In the genomic region with DNA sequence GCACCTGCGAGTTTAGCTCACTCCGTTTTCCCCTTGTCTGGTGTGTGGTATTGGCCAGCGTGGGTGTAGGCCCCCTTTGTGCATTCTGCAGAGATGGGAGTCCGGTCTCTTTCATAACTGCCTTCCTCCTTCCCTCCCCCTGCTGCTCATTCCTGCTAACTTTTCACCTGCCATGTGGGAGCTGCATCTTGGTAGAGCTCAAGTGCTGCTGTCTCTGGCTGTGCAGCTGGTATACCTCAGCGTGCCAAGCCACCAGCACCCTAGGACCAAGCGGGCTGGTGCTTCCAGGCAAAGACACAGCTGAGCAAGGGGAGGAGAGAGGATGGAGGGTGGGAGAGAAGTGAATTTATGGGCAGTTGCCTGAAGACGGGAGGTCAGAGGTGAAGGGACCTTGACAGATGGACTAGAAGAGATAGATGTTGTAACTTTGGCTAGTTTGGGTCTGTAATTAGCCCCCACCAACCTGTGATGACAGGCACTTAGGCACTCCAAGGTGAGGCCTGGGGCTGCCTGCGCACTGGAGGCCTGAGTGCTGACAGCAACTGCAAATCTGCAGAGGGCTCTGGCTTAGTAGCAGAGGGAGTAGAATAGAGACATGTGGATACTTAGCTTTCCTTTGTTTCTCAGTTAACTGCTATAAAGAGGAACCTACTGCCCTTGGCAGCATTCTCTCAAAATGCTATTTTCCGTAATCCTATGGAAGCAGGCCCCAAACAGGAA, we compare ENCODE assay signal across 20 cellular contexts.
A peak's percentile ranks its signal among the peaks of the same experiment; 100 is the strongest.
DNase-seq lines count a peak whose midpoint lies in the region; ATAC-seq and TF ChIP-seq lines count a peak whose summit lies in the region.
"Had no signal": no experiment of that assay in that cellular context is flagged by ENCODE, and none has a peak within 500 bp of the region (broad histone marks: within the 10 kb centered on the region; RNA-seq: fewer than 3 reads in every experiment).

No MANE protein-coding gene starts in this region.

- no peaks in the 10 kb centered on the region for H3K9me3 ChIP-seq in right cardiac atrium (ENCODE audit: control insufficient read depth, low read length)
- no peaks in the 10 kb centered on the region for H3K9me3 ChIP-seq in endodermal cell (ENCODE audit: control insufficient read depth, low read length)
- no peaks in the 10 kb centered on the region for H3K9me3 ChIP-seq in tibial nerve

- H3K4me1 ChIP-seq in right cardiac atrium (ENCODE audit: control insufficient read depth, insufficient read depth, low read length): peaks cover 3% of the 10 kb centered on the region
- H3K4me1 ChIP-seq in endodermal cell (ENCODE audit: control insufficient read depth, insufficient read depth, low read length): no peaks in the 10 kb centered on the region
- no peaks in the 10 kb centered on the region for H3K4me1 ChIP-seq in tibial nerve

- DNase-seq in NCI-H2107 treated with DMSO at 0.1 percent for 48 hours (lab: John Stamatoyannopoulos, UW; ENCODE audit: unreplicated experiment): peak; percentile 59
- no peak for DNase-seq in NCI-H2107 (lab: John Stamatoyannopoulos, UW)
- DNase-seq in right cardiac atrium: no peak
- peak; percentile 51 for DNase-seq in osteocyte (ENCODE audit: extremely low spot score, unreplicated experiment)
- no peak for DNase-seq in endodermal cell
- no peak for DNase-seq in tibial nerve (ENCODE audit: low spot score in 2 of 2)
- DNase-seq: AML-193, DMS79, H9, NCI-H1417, NCI-H187 treated with DMSO at 0.1 percent for 48 hours, NCI-H446 treated with DMSO at 0.1 percent for 48 hours, PC-9 had no signal

- peak overlapping the region; percentile 48 for H3K27ac ChIP-seq in right cardiac atrium (ENCODE audit: low read length)
- H3K27ac ChIP-seq in endodermal cell (ENCODE audit: low read depth, low read length): no peak overlapping the region
- no peak overlapping the region for H3K27ac ChIP-seq in tibial nerve
- H3K27ac ChIP-seq: 22Rv1, C4-2B, HL-60, KMS-11, PC-9, RWPE1 had no signal

- intact Hi-C loops in right cardiac atrium (cut with DNase I): no loop called here

- ATAC-seq in right cardiac atrium (peak; percentile 54 to 73), GM19035 (IDR thresholded peaks at IDR 0.05; ENCODE audit: unreplicated experiment) (no peak)

- H3K36me3 ChIP-seq in endodermal cell (ENCODE audit: control insufficient read depth, insufficient read depth, low read length) (no peaks in the 10 kb centered on the region), tibial nerve (no peaks in the 10 kb centered on the region)

- TF ChIP-seq EP300 in tibial nerve (IDR thresholded peaks at IDR 0.05): no peak

- no peak overlapping the region for H3K9ac ChIP-seq in endodermal cell (ENCODE audit: extremely low read depth, low read length, poor library complexity, severe bottlenecking)
- H3K9ac ChIP-seq: KMS-11 had no signal

- TF ChIP-seq CTCF in brain (conservative IDR thresholded peaks at IDR 0.05): no peak
- no peak for TF ChIP-seq CTCF in osteocyte (IDR thresholded peaks at IDR 0.05)
- no peak for TF ChIP-seq CTCF in endodermal cell (conservative IDR thresholded peaks at IDR 0.05)
- TF ChIP-seq CTCF in tibial nerve (IDR thresholded peaks at IDR 0.05): no peak

- H3K4me1 Mint-ChIP-seq in brain (peaks cover 60% of the 10 kb centered on the region), osteocyte (ENCODE audit: unreplicated experiment) (no peaks in the 10 kb centered on the region), endodermal cell (no peaks in the 10 kb centered on the region)

- no peak for TF ChIP-seq POLR2A in tibial nerve (IDR thresholded peaks at IDR 0.05)

- H3K4me3 ChIP-seq in right cardiac atrium (ENCODE audit: low read length): no peak overlapping the region
- H3K4me3 ChIP-seq in endodermal cell (ENCODE audit: low read length): no peak overlapping the region
- no peak overlapping the region for H3K4me3 ChIP-seq in tibial nerve
- H3K4me3 ChIP-seq: PC-9 had no signal

- H3K27ac Mint-ChIP-seq in brain: peak overlapping the region in 4 of 5 experiments; percentile 52 to 75 (median 62)
- H3K27ac Mint-ChIP-seq in osteocyte (ENCODE audit: unreplicated experiment): no peak overlapping the region
- H3K27ac Mint-ChIP-seq in endodermal cell: no peak overlapping the region

- H3K27me3 Mint-ChIP-seq in brain (peaks cover 3% of the 10 kb centered on the region), osteocyte (ENCODE audit: unreplicated experiment) (no peaks in the 10 kb centered on the region), endodermal cell (ENCODE audit: insufficient read depth) (no peaks in the 10 kb centered on the region)

- H3K27me3 ChIP-seq in right cardiac atrium (ENCODE audit: control insufficient read depth, insufficient read depth) (no peaks in the 10 kb centered on the region), endodermal cell (ENCODE audit: control insufficient read depth, insufficient read depth, low read length, poor library complexity, severe bottlenecking) (no peaks in the 10 kb centered on the region), tibial nerve (no peaks in the 10 kb centered on the region)

- H3K4me3 Mint-ChIP-seq in brain (no peak overlapping the region), osteocyte (ENCODE audit: unreplicated experiment) (no peak overlapping the region), endodermal cell (no peak overlapping the region)
- H3K4me3 Mint-ChIP-seq: H9 had no signal

- WGBS in right cardiac atrium: 59% methylated on average over 9 of the region's 9 CpGs
- 86 to 91% methylated on average over 5 to 9 of the region's 9 CpGs for WGBS in endodermal cell (ENCODE audit: insufficient coverage in 1 of 2, insufficient read length in 1 of 2), 2 experiments
- 76 to 83% methylated on average over 9 of the region's 9 CpGs for WGBS in tibial nerve, 2 donors

- H3K36me3 Mint-ChIP-seq in brain (peaks cover 11% of the 10 kb centered on the region), osteocyte (ENCODE audit: unreplicated experiment) (no peaks in the 10 kb centered on the region), endodermal cell (ENCODE audit: low read depth) (no peaks in the 10 kb centered on the region)

- peaks cover 0 to 3% (median 0%) of the 10 kb centered on the region in 5 experiments for H3K9me3 Mint-ChIP-seq in brain
- no peaks in the 10 kb centered on the region for H3K9me3 Mint-ChIP-seq in osteocyte (ENCODE audit: unreplicated experiment)
- no peaks in the 10 kb centered on the region for H3K9me3 Mint-ChIP-seq in endodermal cell
- H3K9me3 Mint-ChIP-seq: H9 had no signal

Comparison
In these comparisons a context has a peak if more than half of its experiments do, and no peak if none do; other contexts are left out.
1. DNase-seq: peak in NCI-H2107 treated with DMSO at 0.1 percent for 48 hours (single experiment) and osteocyte (single experiment); none in NCI-H2107 (single experiment), right cardiac atrium (0 of 3), endodermal cell (single experiment) and tibial nerve (0 of 2).
2. H3K27ac Mint-ChIP-seq: peak in brain (4 of 5); none in osteocyte (single experiment) and endodermal cell (single experiment).